ENCODE assay signal across 19 cellular contexts in the genomic region with DNA sequence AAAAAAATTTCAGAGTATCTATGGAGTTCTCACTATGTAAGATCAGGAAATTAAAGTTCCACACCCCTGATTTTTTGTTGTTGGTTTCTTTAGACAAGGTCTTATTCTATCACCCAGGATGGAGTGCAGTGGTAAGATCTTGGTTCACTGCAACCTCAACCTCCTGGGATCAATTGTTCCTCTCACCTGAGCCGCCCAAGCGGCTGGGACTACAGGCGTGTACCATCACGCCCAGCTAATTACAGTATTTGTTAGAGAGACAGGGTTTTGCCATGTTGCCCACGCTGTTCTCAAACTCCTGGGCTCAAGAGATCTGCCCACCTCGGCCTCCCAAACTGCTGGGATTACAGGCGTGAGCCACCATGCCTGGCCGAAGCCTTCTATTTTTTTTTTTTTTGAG.
DNase-seq lines count a peak whose midpoint lies in the region; ATAC-seq and TF ChIP-seq lines count a peak whose summit lies in the region.
"Had no signal": no experiment of that assay in that cellular context is flagged by ENCODE, and none has a peak within 500 bp of the region (broad histone marks: within the 10 kb centered on the region; RNA-seq: fewer than 3 reads in every experiment).

No MANE protein-coding gene starts in this region.

- H3K4me3 ChIP-seq in epithelial cell of esophagus (ENCODE audit: low read length) = no peak overlapping the region

- ATAC-seq in GM21447 (IDR thresholded peaks at IDR 0.05; ENCODE audit: unreplicated experiment) = no peak
- no peak for ATAC-seq in HG02763 (IDR thresholded peaks at IDR 0.05; ENCODE audit: unreplicated experiment)
- ATAC-seq: Panc1 had no signal

- TF ChIP-seq CTCF in epithelial cell of esophagus (IDR thresholded peaks at IDR 0.05; ENCODE audit: insufficient read depth, low read depth, low read length, missing control alignments) = no peak

- DNase-seq in NCI-H748 (lab: John Stamatoyannopoulos, UW; ENCODE audit: unreplicated experiment) (peak; percentile 13), NCI-H748 treated with DMSO at 0.1 percent for 48 hours (lab: John Stamatoyannopoulos, UW) (no peak), NCI-H2171 treated with DMSO at 0.1 percent for 48 hours (lab: John Stamatoyannopoulos, UW) (peak; percentile 41), epithelial cell of esophagus (ENCODE audit: low read depth) (peak; percentile 64), HK-2 (ENCODE audit: unreplicated experiment) (no peak), NCI-H82 treated with DMSO at 0.1 percent for 48 hours (lab: John Stamatoyannopoulos, UW; ENCODE audit: unreplicated experiment) (no peak)
- DNase-seq: Calu3; CD4-positive, alpha-beta memory T cell; DMS79 treated with DMSO at 0.1 percent for 48 hours; Kasumi-1; NCI-H2029 treated with DMSO at 0.1 percent for 48 hours; NCI-H226; NCI-H774; SHP77; SK-N-SH; T-cell had no signal

Comparison
In these comparisons a context has a peak if more than half of its experiments do, and no peak if none do; other contexts are left out.
1. DNase-seq: peak in NCI-H748 (single experiment), NCI-H2171 treated with DMSO at 0.1 percent for 48 hours (single experiment) and epithelial cell of esophagus (single experiment); none in NCI-H748 treated with DMSO at 0.1 percent for 48 hours (single experiment), HK-2 (single experiment) and NCI-H82 treated with DMSO at 0.1 percent for 48 hours (single experiment).